In genomic region chr1:204983881-204984280, GRCh38 we compare ENCODE assay signal across 2 cellular contexts.
TF ChIP-seq lines count a peak whose summit lies in the region.

No MANE protein-coding gene starts in this region.

TF ChIP-seq in K562, 482 proteins besides CTCF, POLR2A, EP300 and RAD21:
- TF ChIP-seq KDM2B (CRISPR knock-in tag; IDR thresholded peaks at IDR 0.05) (no peak), RB1 (IDR thresholded peaks at IDR 0.05; ENCODE audit: low read depth) (no peak), BDP1 (IDR thresholded peaks at IDR 0.05; ENCODE audit: insufficient read depth, insufficient read length) (no peak), ETV6 (IDR thresholded peaks at IDR 0.05; ENCODE audit: borderline replicate concordance in 1 of 2, low read depth in 2 of 2, low read length in 1 of 2) (no peak), ETV6 (CRISPR knock-in tag; IDR thresholded peaks at IDR 0.05; ENCODE audit: borderline replicate concordance) (no peak), ZNF584 (CRISPR knock-in tag; IDR thresholded peaks at IDR 0.05; ENCODE audit: low read depth) (no peak), E2F1 (CRISPR knock-in tag; IDR thresholded peaks at IDR 0.05) (no peak), ZBTB9 (CRISPR knock-in tag; IDR thresholded peaks at IDR 0.05) (no peak), ZBTB49 (CRISPR knock-in tag; IDR thresholded peaks at IDR 0.05; ENCODE audit: borderline replicate concordance) (no peak), BACH1 (tag; IDR thresholded peaks at IDR 0.05) (no peak), CHAMP1 (IDR thresholded peaks at IDR 0.05) (no peak), SMARCA4 (IDR thresholded peaks at IDR 0.05) (no peak), CC2D1A (IDR thresholded peaks at IDR 0.05) (no peak), XRCC3 (IDR thresholded peaks at IDR 0.05) (no peak), ZNF764 (CRISPR knock-in tag; IDR thresholded peaks at IDR 0.05; ENCODE audit: low read depth) (no peak), ARID3B (CRISPR knock-in tag; IDR thresholded peaks at IDR 0.05; ENCODE audit: borderline replicate concordance) (no peak), PTBP1 (IDR thresholded peaks at IDR 0.05; ENCODE audit: low read depth, low read length) (no peak), LCOR (CRISPR knock-in tag; IDR thresholded peaks at IDR 0.05) (no peak), ZNF324 (CRISPR knock-in tag; IDR thresholded peaks at IDR 0.05) (no peak), SNAPC5 (CRISPR knock-in tag; IDR thresholded peaks at IDR 0.05) (no peak)

TF ChIP-seq in WTC11, 78 proteins besides CTCF, POLR2A, EP300 and RAD21:
- TF ChIP-seq ZSCAN18 (CRISPR knock-in tag; IDR thresholded peaks at IDR 0.05), result no peak
- no peak for TF ChIP-seq ZBTB43 (CRISPR knock-in tag; IDR thresholded peaks at IDR 0.05)
- TF ChIP-seq JAZF1 (CRISPR knock-in tag; IDR thresholded peaks at IDR 0.05), result no peak
- no peak for TF ChIP-seq ATF6 (CRISPR knock-in tag; IDR thresholded peaks at IDR 0.05)
- no peak for TF ChIP-seq SP1 (CRISPR knock-in tag; conservative IDR thresholded peaks at IDR 0.05)
- TF ChIP-seq ZNF512 (CRISPR knock-in tag; IDR thresholded peaks at IDR 0.05; ENCODE audit: borderline replicate concordance), result no peak
- no peak for TF ChIP-seq ETV6 (CRISPR knock-in tag; IDR thresholded peaks at IDR 0.05)
- TF ChIP-seq PREB (CRISPR knock-in tag; IDR thresholded peaks at IDR 0.05; ENCODE audit: borderline replicate concordance), result no peak
- TF ChIP-seq GABPB1 (CRISPR knock-in tag; IDR thresholded peaks at IDR 0.05), result no peak
- no peak for TF ChIP-seq ZNF138 (CRISPR knock-in tag; conservative IDR thresholded peaks at IDR 0.05)
